ENCODE assay signal across 1 cellular context in genomic region chr3:48789665-48790064, GRCh38.
TF ChIP-seq lines count a peak whose summit lies in the region.

No MANE protein-coding gene starts in this region.

TF ChIP-seq in IMR-90, 13 proteins besides CTCF, POLR2A, EP300 and RAD21:
- no peak for TF ChIP-seq USF2 (IDR thresholded peaks at IDR 0.05; ENCODE audit: low read depth, low read length)
- peak; percentile 60 for TF ChIP-seq MAFK (IDR thresholded peaks at IDR 0.05; ENCODE audit: low read depth, low read length)
TF ChIP-seq in IMR-90: peak in this region for 1.
